ENCODE assay signal across 1 cellular context in the genomic region with DNA sequence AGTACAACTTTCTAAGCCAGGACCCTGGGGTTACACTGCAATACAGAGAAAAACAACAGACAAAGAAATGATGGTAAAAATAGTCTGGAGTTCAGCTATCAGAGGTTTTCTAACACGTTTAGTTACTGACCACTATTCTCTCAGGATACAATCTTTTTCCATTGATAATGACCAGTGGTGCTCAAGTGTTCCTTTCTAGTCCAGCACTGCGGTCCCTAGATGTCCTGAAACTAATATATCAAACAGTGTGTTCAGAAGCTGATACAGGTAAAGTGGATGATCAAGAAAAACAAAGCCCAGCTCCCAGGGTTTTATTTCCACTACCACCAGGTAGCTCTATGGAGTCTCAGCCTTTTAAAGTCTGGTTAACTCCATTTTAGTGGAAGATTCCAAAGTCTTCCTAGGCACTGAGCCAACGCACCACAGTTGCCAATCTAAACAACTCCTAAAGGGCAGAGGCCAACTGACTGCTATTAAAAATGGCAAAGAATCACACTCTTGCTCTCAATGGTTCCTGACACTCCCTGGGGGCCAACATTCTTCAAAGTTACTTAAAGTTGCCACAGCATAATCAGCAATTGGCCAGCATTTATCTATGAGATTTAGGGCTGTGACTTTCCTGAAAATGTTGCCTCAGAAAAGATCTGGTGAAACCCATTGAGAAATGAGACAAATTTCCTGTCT.
TF ChIP-seq lines count a peak whose summit lies in the region.

No MANE protein-coding gene starts in this region.

TF ChIP-seq in WTC11, 78 proteins besides CTCF, POLR2A, EP300 and RAD21 (continued from another document):
- TF ChIP-seq, protein P1, sequence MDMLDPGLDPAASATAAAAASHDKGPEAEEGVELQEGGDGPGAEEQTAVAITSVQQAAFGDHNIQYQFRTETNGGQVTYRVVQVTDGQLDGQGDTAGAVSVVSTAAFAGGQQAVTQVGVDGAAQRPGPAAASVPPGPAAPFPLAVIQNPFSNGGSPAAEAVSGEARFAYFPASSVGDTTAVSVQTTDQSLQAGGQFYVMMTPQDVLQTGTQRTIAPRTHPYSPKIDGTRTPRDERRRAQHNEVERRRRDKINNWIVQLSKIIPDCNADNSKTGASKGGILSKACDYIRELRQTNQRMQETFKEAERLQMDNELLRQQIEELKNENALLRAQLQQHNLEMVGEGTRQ (CRISPR knock-in tag; IDR thresholded peaks at IDR 0.05): no peak
- TF ChIP-seq, protein P2, sequence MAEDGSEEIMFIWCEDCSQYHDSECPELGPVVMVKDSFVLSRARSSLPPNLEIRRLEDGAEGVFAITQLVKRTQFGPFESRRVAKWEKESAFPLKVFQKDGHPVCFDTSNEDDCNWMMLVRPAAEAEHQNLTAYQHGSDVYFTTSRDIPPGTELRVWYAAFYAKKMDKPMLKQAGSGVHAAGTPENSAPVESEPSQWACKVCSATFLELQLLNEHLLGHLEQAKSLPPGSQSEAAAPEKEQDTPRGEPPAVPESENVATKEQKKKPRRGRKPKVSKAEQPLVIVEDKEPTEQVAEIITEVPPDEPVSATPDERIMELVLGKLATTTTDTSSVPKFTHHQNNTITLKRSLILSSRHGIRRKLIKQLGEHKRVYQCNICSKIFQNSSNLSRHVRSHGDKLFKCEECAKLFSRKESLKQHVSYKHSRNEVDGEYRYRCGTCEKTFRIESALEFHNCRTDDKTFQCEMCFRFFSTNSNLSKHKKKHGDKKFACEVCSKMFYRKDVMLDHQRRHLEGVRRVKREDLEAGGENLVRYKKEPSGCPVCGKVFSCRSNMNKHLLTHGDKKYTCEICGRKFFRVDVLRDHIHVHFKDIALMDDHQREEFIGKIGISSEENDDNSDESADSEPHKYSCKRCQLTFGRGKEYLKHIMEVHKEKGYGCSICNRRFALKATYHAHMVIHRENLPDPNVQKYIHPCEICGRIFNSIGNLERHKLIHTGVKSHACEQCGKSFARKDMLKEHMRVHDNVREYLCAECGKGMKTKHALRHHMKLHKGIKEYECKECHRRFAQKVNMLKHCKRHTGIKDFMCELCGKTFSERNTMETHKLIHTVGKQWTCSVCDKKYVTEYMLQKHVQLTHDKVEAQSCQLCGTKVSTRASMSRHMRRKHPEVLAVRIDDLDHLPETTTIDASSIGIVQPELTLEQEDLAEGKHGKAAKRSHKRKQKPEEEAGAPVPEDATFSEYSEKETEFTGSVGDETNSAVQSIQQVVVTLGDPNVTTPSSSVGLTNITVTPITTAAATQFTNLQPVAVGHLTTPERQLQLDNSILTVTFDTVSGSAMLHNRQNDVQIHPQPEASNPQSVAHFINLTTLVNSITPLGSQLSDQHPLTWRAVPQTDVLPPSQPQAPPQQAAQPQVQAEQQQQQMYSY (CRISPR knock-in tag; IDR thresholded peaks at IDR 0.05): no peak
- no peak for TF ChIP-seq GTF2I (CRISPR knock-in tag; conservative IDR thresholded peaks at IDR 0.05)
- TF ChIP-seq ZNF423 (CRISPR knock-in tag; IDR thresholded peaks at IDR 0.05): no peak
- TF ChIP-seq CBFB (CRISPR knock-in tag; IDR thresholded peaks at IDR 0.05; ENCODE audit: low read depth): no peak
- TF ChIP-seq, protein P3, sequence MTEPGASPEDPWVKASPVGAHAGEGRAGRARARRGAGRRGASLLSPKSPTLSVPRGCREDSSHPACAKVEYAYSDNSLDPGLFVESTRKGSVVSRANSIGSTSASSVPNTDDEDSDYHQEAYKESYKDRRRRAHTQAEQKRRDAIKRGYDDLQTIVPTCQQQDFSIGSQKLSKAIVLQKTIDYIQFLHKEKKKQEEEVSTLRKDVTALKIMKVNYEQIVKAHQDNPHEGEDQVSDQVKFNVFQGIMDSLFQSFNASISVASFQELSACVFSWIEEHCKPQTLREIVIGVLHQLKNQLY (CRISPR knock-in tag; IDR thresholded peaks at IDR 0.05): no peak
- no peak for TF ChIP-seq ZNF396 (CRISPR knock-in tag; IDR thresholded peaks at IDR 0.05; ENCODE audit: borderline replicate concordance)
- TF ChIP-seq, protein P4, sequence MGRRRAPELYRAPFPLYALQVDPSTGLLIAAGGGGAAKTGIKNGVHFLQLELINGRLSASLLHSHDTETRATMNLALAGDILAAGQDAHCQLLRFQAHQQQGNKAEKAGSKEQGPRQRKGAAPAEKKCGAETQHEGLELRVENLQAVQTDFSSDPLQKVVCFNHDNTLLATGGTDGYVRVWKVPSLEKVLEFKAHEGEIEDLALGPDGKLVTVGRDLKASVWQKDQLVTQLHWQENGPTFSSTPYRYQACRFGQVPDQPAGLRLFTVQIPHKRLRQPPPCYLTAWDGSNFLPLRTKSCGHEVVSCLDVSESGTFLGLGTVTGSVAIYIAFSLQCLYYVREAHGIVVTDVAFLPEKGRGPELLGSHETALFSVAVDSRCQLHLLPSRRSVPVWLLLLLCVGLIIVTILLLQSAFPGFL (CRISPR knock-in tag; IDR thresholded peaks at IDR 0.05; ENCODE audit: borderline replicate concordance): no peak
- no peak for TF ChIP-seq EMX1 (CRISPR knock-in tag; IDR thresholded peaks at IDR 0.05)
